In the genomic region with DNA sequence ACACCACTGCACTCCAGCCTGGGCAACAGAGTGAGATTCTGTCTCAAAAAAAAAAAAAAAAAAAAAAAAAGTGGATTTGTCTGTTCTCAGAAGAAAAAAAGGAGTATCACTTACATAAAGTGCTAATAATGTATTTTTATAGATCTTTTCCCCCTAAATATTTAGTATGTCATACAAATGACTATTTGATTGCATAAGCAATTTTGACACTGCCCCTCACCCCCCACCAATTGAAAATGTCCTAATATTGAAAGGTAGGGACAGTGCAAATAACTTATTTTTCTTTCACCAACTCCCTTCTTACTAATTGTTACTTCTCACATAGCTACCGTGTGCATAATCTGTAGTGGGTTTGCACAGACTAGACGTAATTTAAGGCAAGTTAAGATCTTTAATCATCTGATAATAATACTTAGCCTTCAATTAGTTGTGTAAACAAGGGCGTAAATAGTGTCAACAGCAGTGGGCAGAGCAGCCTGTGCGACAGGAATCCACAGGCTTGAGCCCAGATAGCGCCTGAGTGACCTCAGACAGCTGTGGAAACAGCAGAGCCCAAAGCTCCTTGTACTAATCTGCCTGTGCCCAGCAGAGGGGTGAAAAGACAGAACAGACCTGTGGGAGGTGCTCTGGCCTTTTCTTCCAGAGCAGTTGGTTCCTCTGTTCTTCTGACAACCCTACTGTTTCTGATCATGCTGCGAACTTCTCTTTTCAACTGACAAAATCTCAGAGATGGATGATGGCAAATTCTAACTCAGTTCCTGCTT, we compare ENCODE assay signal across 1 cellular context.
TF ChIP-seq lines count a peak whose summit lies in the region.

No MANE protein-coding gene starts in this region.

TF ChIP-seq in GM12878, 131 proteins besides CTCF, POLR2A, EP300 and RAD21 (continues in another document):
- TF ChIP-seq HDAC2 (IDR thresholded peaks at IDR 0.05) = no peak
- no peak for TF ChIP-seq IRF4 (IDR thresholded peaks at IDR 0.05; ENCODE audit: low read depth, low read length)
- peak in 1 of 2 experiments; percentile 28; a peak in 1 of 4 replicates for TF ChIP-seq BHLHE40 (IDR thresholded peaks at IDR 0.05; ENCODE audit: borderline replicate concordance in 1 of 2, low read depth in 2 of 2, low read length in 1 of 2)
- peak; percentile 84; the same call in 1 of the 2 replicates for TF ChIP-seq SMARCA5 (IDR thresholded peaks at IDR 0.05)
- TF ChIP-seq SREBF1 (IDR thresholded peaks at IDR 0.05; ENCODE audit: low read length) = no peak
- TF ChIP-seq ZNF207 (IDR thresholded peaks at IDR 0.05; ENCODE audit: borderline replicate concordance) = 0 out of 2 replicates have a peak, but pooled peaks have one; percentile 41
- TF ChIP-seq RB1 (IDR thresholded peaks at IDR 0.05; ENCODE audit: borderline replicate concordance) = 0 out of 2 replicates have a peak, but pooled peaks have one; percentile 37
- TF ChIP-seq, protein P1, sequence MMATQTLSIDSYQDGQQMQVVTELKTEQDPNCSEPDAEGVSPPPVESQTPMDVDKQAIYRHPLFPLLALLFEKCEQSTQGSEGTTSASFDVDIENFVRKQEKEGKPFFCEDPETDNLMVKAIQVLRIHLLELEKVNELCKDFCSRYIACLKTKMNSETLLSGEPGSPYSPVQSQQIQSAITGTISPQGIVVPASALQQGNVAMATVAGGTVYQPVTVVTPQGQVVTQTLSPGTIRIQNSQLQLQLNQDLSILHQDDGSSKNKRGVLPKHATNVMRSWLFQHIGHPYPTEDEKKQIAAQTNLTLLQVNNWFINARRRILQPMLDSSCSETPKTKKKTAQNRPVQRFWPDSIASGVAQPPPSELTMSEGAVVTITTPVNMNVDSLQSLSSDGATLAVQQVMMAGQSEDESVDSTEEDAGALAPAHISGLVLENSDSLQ (IDR thresholded peaks at IDR 0.05) = no peak
- TF ChIP-seq FOXM1 (IDR thresholded peaks at IDR 0.05; ENCODE audit: low read depth, low read length) = no peak
- TF ChIP-seq RAD51 (IDR thresholded peaks at IDR 0.05) = no peak
- TF ChIP-seq, protein P2, sequence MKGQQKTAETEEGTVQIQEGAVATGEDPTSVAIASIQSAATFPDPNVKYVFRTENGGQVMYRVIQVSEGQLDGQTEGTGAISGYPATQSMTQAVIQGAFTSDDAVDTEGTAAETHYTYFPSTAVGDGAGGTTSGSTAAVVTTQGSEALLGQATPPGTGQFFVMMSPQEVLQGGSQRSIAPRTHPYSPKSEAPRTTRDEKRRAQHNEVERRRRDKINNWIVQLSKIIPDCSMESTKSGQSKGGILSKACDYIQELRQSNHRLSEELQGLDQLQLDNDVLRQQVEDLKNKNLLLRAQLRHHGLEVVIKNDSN (IDR thresholded peaks at IDR 0.05; ENCODE audit: borderline replicate concordance, extremely low read length, insufficient read depth, low read depth, low read length) = no peak
- no peak for TF ChIP-seq SMAD5 (IDR thresholded peaks at IDR 0.05; ENCODE audit: low read depth)
- TF ChIP-seq, protein P3, sequence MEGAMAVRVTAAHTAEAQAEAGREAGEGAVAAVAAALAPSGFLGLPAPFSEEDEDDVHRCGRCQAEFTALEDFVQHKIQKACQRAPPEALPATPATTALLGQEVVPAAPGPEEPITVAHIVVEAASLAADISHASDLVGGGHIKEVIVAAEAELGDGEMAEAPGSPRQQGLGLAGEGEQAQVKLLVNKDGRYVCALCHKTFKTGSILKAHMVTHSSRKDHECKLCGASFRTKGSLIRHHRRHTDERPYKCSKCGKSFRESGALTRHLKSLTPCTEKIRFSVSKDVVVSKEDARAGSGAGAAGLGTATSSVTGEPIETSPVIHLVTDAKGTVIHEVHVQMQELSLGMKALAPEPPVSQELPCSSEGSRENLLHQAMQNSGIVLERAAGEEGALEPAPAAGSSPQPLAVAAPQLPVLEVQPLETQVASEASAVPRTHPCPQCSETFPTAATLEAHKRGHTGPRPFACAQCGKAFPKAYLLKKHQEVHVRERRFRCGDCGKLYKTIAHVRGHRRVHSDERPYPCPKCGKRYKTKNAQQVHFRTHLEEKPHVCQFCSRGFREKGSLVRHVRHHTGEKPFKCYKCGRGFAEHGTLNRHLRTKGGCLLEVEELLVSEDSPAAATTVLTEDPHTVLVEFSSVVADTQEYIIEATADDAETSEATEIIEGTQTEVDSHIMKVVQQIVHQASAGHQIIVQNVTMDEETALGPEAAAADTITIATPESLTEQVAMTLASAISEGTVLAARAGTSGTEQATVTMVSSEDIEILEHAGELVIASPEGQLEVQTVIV (IDR thresholded peaks at IDR 0.05; ENCODE audit: borderline replicate concordance, partially characterized antibody) = no peak
- no peak for TF ChIP-seq ESRRA (IDR thresholded peaks at IDR 0.05; ENCODE audit: low read length)
- peak; percentile 46; the same call in 1 of the 2 replicates for TF ChIP-seq EED (IDR thresholded peaks at IDR 0.05; ENCODE audit: low read depth)
- TF ChIP-seq, protein P4, sequence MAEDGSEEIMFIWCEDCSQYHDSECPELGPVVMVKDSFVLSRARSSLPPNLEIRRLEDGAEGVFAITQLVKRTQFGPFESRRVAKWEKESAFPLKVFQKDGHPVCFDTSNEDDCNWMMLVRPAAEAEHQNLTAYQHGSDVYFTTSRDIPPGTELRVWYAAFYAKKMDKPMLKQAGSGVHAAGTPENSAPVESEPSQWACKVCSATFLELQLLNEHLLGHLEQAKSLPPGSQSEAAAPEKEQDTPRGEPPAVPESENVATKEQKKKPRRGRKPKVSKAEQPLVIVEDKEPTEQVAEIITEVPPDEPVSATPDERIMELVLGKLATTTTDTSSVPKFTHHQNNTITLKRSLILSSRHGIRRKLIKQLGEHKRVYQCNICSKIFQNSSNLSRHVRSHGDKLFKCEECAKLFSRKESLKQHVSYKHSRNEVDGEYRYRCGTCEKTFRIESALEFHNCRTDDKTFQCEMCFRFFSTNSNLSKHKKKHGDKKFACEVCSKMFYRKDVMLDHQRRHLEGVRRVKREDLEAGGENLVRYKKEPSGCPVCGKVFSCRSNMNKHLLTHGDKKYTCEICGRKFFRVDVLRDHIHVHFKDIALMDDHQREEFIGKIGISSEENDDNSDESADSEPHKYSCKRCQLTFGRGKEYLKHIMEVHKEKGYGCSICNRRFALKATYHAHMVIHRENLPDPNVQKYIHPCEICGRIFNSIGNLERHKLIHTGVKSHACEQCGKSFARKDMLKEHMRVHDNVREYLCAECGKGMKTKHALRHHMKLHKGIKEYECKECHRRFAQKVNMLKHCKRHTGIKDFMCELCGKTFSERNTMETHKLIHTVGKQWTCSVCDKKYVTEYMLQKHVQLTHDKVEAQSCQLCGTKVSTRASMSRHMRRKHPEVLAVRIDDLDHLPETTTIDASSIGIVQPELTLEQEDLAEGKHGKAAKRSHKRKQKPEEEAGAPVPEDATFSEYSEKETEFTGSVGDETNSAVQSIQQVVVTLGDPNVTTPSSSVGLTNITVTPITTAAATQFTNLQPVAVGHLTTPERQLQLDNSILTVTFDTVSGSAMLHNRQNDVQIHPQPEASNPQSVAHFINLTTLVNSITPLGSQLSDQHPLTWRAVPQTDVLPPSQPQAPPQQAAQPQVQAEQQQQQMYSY (CRISPR knock-in tag; IDR thresholded peaks at IDR 0.05) = no peak
- TF ChIP-seq KLF5 (IDR thresholded peaks at IDR 0.05; ENCODE audit: partially characterized antibody) = no peak
- TF ChIP-seq, protein P5, sequence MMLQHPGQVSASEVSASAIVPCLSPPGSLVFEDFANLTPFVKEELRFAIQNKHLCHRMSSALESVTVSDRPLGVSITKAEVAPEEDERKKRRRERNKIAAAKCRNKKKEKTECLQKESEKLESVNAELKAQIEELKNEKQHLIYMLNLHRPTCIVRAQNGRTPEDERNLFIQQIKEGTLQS (IDR thresholded peaks at IDR 0.05; ENCODE audit: borderline replicate concordance, extremely low read depth, low read depth, low read length) = no peak
- TF ChIP-seq YBX1 (IDR thresholded peaks at IDR 0.05) = no peak
- TF ChIP-seq NFIC (IDR thresholded peaks at IDR 0.05; ENCODE audit: low read depth, low read length) = no peak
- TF ChIP-seq, protein P6, sequence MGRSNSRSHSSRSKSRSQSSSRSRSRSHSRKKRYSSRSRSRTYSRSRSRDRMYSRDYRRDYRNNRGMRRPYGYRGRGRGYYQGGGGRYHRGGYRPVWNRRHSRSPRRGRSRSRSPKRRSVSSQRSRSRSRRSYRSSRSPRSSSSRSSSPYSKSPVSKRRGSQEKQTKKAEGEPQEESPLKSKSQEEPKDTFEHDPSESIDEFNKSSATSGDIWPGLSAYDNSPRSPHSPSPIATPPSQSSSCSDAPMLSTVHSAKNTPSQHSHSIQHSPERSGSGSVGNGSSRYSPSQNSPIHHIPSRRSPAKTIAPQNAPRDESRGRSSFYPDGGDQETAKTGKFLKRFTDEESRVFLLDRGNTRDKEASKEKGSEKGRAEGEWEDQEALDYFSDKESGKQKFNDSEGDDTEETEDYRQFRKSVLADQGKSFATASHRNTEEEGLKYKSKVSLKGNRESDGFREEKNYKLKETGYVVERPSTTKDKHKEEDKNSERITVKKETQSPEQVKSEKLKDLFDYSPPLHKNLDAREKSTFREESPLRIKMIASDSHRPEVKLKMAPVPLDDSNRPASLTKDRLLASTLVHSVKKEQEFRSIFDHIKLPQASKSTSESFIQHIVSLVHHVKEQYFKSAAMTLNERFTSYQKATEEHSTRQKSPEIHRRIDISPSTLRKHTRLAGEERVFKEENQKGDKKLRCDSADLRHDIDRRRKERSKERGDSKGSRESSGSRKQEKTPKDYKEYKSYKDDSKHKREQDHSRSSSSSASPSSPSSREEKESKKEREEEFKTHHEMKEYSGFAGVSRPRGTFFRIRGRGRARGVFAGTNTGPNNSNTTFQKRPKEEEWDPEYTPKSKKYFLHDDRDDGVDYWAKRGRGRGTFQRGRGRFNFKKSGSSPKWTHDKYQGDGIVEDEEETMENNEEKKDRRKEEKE (IDR thresholded peaks at IDR 0.05) = no peak
- TF ChIP-seq, protein P7, sequence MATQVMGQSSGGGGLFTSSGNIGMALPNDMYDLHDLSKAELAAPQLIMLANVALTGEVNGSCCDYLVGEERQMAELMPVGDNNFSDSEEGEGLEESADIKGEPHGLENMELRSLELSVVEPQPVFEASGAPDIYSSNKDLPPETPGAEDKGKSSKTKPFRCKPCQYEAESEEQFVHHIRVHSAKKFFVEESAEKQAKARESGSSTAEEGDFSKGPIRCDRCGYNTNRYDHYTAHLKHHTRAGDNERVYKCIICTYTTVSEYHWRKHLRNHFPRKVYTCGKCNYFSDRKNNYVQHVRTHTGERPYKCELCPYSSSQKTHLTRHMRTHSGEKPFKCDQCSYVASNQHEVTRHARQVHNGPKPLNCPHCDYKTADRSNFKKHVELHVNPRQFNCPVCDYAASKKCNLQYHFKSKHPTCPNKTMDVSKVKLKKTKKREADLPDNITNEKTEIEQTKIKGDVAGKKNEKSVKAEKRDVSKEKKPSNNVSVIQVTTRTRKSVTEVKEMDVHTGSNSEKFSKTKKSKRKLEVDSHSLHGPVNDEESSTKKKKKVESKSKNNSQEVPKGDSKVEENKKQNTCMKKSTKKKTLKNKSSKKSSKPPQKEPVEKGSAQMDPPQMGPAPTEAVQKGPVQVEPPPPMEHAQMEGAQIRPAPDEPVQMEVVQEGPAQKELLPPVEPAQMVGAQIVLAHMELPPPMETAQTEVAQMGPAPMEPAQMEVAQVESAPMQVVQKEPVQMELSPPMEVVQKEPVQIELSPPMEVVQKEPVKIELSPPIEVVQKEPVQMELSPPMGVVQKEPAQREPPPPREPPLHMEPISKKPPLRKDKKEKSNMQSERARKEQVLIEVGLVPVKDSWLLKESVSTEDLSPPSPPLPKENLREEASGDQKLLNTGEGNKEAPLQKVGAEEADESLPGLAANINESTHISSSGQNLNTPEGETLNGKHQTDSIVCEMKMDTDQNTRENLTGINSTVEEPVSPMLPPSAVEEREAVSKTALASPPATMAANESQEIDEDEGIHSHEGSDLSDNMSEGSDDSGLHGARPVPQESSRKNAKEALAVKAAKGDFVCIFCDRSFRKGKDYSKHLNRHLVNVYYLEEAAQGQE (IDR thresholded peaks at IDR 0.05; ENCODE audit: low read depth, low read length) = no peak
- TF ChIP-seq SPI1 (IDR thresholded peaks at IDR 0.05; ENCODE audit: borderline replicate concordance, insufficient read depth, low read depth, low read length) = no peak
- TF ChIP-seq, protein P8, sequence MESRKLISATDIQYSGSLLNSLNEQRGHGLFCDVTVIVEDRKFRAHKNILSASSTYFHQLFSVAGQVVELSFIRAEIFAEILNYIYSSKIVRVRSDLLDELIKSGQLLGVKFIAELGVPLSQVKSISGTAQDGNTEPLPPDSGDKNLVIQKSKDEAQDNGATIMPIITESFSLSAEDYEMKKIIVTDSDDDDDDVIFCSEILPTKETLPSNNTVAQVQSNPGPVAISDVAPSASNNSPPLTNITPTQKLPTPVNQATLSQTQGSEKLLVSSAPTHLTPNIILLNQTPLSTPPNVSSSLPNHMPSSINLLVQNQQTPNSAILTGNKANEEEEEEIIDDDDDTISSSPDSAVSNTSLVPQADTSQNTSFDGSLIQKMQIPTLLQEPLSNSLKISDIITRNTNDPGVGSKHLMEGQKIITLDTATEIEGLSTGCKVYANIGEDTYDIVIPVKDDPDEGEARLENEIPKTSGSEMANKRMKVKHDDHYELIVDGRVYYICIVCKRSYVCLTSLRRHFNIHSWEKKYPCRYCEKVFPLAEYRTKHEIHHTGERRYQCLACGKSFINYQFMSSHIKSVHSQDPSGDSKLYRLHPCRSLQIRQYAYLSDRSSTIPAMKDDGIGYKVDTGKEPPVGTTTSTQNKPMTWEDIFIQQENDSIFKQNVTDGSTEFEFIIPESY (IDR thresholded peaks at IDR 0.05) = no peak
- no peak for TF ChIP-seq ATF7 (IDR thresholded peaks at IDR 0.05; ENCODE audit: low read depth)
- TF ChIP-seq NRF1 (conservative IDR thresholded peaks at IDR 0.05; ENCODE audit: low read depth, low read length) = no peak
- no peak for TF ChIP-seq FOXK2 (IDR thresholded peaks at IDR 0.05)
- TF ChIP-seq PAX5 (IDR thresholded peaks at IDR 0.05; ENCODE audit: borderline replicate concordance, low read depth, low read length) = no peak
- TF ChIP-seq, protein P9, sequence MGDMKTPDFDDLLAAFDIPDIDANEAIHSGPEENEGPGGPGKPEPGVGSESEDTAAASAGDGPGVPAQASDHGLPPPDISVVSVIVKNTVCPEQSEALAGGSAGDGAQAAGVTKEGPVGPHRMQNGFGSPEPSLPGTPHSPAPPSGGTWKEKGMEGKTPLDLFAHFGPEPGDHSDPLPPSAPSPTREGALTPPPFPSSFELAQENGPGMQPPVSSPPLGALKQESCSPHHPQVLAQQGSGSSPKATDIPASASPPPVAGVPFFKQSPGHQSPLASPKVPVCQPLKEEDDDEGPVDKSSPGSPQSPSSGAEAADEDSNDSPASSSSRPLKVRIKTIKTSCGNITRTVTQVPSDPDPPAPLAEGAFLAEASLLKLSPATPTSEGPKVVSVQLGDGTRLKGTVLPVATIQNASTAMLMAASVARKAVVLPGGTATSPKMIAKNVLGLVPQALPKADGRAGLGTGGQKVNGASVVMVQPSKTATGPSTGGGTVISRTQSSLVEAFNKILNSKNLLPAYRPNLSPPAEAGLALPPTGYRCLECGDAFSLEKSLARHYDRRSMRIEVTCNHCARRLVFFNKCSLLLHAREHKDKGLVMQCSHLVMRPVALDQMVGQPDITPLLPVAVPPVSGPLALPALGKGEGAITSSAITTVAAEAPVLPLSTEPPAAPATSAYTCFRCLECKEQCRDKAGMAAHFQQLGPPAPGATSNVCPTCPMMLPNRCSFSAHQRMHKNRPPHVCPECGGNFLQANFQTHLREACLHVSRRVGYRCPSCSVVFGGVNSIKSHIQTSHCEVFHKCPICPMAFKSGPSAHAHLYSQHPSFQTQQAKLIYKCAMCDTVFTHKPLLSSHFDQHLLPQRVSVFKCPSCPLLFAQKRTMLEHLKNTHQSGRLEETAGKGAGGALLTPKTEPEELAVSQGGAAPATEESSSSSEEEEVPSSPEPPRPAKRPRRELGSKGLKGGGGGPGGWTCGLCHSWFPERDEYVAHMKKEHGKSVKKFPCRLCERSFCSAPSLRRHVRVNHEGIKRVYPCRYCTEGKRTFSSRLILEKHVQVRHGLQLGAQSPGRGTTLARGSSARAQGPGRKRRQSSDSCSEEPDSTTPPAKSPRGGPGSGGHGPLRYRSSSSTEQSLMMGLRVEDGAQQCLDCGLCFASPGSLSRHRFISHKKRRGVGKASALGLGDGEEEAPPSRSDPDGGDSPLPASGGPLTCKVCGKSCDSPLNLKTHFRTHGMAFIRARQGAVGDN (IDR thresholded peaks at IDR 0.05) = no peak
- TF ChIP-seq SMC3 (IDR thresholded peaks at IDR 0.05; ENCODE audit: borderline replicate concordance, low read length) = peak; percentile 91
- no peak for TF ChIP-seq MYB (IDR thresholded peaks at IDR 0.05; ENCODE audit: borderline replicate concordance, low read depth, low read length)
- no peak for TF ChIP-seq CREM (IDR thresholded peaks at IDR 0.05; ENCODE audit: low read depth)
